17 cellular contexts compared by ENCODE assay signal in genomic region chr19:6718111-6718740, GRCh38. TPM values are rescaled to one million over a fixed set of nuclear protein-coding genes. Genes with fewer than 3 reads are reported as not detected.
DNase-seq lines count a peak whose midpoint lies in the region; ATAC-seq lines count a peak whose summit lies in the region.
"Had no signal": no experiment of that assay in that cellular context is flagged by ENCODE, and none has a peak within 500 bp of the region (broad histone marks: within the 10 kb centered on the region; RNA-seq: fewer than 3 reads in every experiment).

No MANE protein-coding gene starts in this region.

- intact Hi-C loops in right cardiac atrium (cut with DNase I): no loop called here
- intact Hi-C loops in cardiac septum (cut with DNase I): no loop called here

- H3K27me3 ChIP-seq in right cardiac atrium (ENCODE audit: control insufficient read depth, insufficient read depth) (no peaks in the 10 kb centered on the region), subcutaneous abdominal adipose tissue (ENCODE audit: control insufficient read depth in 5 of 5, insufficient read depth in 4 of 5, low read length in 5 of 5) (no peaks in the 10 kb centered on the region)
- H3K27me3 ChIP-seq: hepatocyte had no signal

- no peak overlapping the region for H3K9ac ChIP-seq in subcutaneous abdominal adipose tissue (ENCODE audit: low read length in 5 of 5)

- H3K4me1 ChIP-seq in right cardiac atrium (ENCODE audit: control insufficient read depth, insufficient read depth, low read length) (no peaks in the 10 kb centered on the region), subcutaneous abdominal adipose tissue (ENCODE audit: control insufficient read depth in 5 of 5, insufficient read depth in 5 of 5, low read length in 5 of 5) (peaks cover 4 to 41% (median 38%) of the 10 kb centered on the region in 5 donors)

- ATAC-seq in right cardiac atrium: no peak
- ATAC-seq: sciatic nerve had no signal

- 66% methylated on average over 23 of the region's 23 CpGs for WGBS in right cardiac atrium

- DNase-seq in right cardiac atrium: peak in 2 of 3 donors; percentile 58 to 60
- DNase-seq in cardiac septum (ENCODE audit: low spot score): no peak
- peak; percentile 72 for DNase-seq in iPS DF 19.7 (ENCODE audit: low read depth, low spot score)
- DNase-seq in NCI-H1436 treated with DMSO at 0.1 percent for 48 hours (lab: John Stamatoyannopoulos, UW): no peak
- DNase-seq in stimulated activated CD4-positive, alpha-beta T cell treated with anti-CD3 and anti-CD28 coated beads, Interleukin-4, amount 100 ng/mL, for 24 hours: no peak
- DNase-seq: activated gamma-delta T cell, aorta, left colon, NCI-H2171, NCI-H774, T-helper 9 cell had no signal

- peaks cover 0 to 17% (median 12%) of the 10 kb centered on the region in 5 donors for H3K36me3 ChIP-seq in subcutaneous abdominal adipose tissue (ENCODE audit: control insufficient read depth in 5 of 5, insufficient read depth in 5 of 5, low read length in 5 of 5)

- H3K27ac ChIP-seq in right cardiac atrium (ENCODE audit: low read length) (no peak overlapping the region), subcutaneous abdominal adipose tissue (ENCODE audit: low read depth, low read length) (peak overlapping the region; percentile 10)
- H3K27ac ChIP-seq: hepatocyte, PC-9 had no signal

- no peaks in the 10 kb centered on the region for H3K9me3 ChIP-seq in right cardiac atrium (ENCODE audit: control insufficient read depth, low read length)
- H3K9me3 ChIP-seq in subcutaneous abdominal adipose tissue (ENCODE audit: control insufficient read depth in 5 of 5, low read length in 5 of 5): no peaks in the 10 kb centered on the region
- H3K9me3 ChIP-seq: mucosa of descending colon had no signal

- H3K4me3 ChIP-seq in right cardiac atrium (ENCODE audit: low read length) (no peak overlapping the region), subcutaneous abdominal adipose tissue (ENCODE audit: low read depth in 1 of 5, low read length in 5 of 5) (peak overlapping the region in 2 of 5 donors; percentile 6 to 22)
- H3K4me3 ChIP-seq: hepatocyte, mucosa of descending colon had no signal

RNA-seq across cellular contexts. Expression of gene C3, which starts 2.2 kb away (rescaled TPM):
- total RNA-seq in right cardiac atrium (100 to 1,000 TPM; 136 to 537 (median 382) TPM), cardiac septum (50.6 TPM)
- polyA plus RNA-seq in right cardiac atrium: 273 TPM

RNA-seq across cellular contexts. Expression of gene GPR108, which starts 19.2 kb away (rescaled TPM):
- total RNA-seq in right cardiac atrium: 10 to 100 TPM; 28.2 to 38.4 (median 33.0) TPM
- 36.8 TPM for polyA plus RNA-seq in right cardiac atrium
- 22.5 TPM for total RNA-seq in cardiac septum

RNA-seq across cellular contexts. Expression of gene TRIP10, which starts 21.3 kb away (rescaled TPM):
- total RNA-seq in right cardiac atrium (10 to 100 TPM; 68.8 to 89.5 (median 78.8) TPM), cardiac septum (86.1 TPM)
- polyA plus RNA-seq in right cardiac atrium: 92.6 TPM

RNA-seq across cellular contexts. Expression of gene TNFSF14, which starts 48.3 kb away (rescaled TPM):
- 1 to 10 TPM in 2 of 4 donors, under 1 TPM in 2; 0.08 to 1.1 (median 0.83) TPM for total RNA-seq in right cardiac atrium
- 0.29 TPM for polyA plus RNA-seq in right cardiac atrium
- total RNA-seq in cardiac septum: 0.35 TPM
- total RNA-seq: cerebellum had no signal

RNA-seq across cellular contexts. Expression of gene SH2D3A, which starts 49.0 kb away (rescaled TPM):
- total RNA-seq in right cardiac atrium: under 1 TPM in 2 of 4 donors, not detected in 2; 0.09 to 0.25 TPM
- 0.54 TPM for polyA plus RNA-seq in right cardiac atrium
- 0.40 TPM for total RNA-seq in cardiac septum

Comparison
In these comparisons a context has a peak if more than half of its experiments do, and no peak if none do; other contexts are left out.
1. DNase-seq: peak in right cardiac atrium (2 of 3) and iPS DF 19.7 (single experiment); none in cardiac septum (single experiment), NCI-H1436 treated with DMSO at 0.1 percent for 48 hours (single experiment) and stimulated activated CD4-positive, alpha-beta T cell treated with anti-CD3 and anti-CD28 coated beads, Interleukin-4, amount 100 ng/mL, for 24 hours (single experiment).